8 cellular contexts compared by ENCODE assay signal in genomic region chr9:127158995-127159801, GRCh38. TPM values are rescaled to one million over a fixed set of nuclear protein-coding genes. Genes with fewer than 3 reads are reported as not detected.
A peak's percentile ranks its signal among the peaks of the same experiment; 100 is the strongest.
DNase-seq lines count a peak whose midpoint lies in the region; ATAC-seq and FAIRE-seq lines count a peak whose summit lies in the region.

No MANE protein-coding gene starts in this region.

- H3K56ac ChIP-seq in mesendoderm (ENCODE audit: low read length): no peak overlapping the region

- no peak overlapping the region for H3K18ac ChIP-seq in mesendoderm (ENCODE audit: low read length)

- WGBS in mesendoderm (ENCODE audit: extremely low coverage, insufficient coverage, low lambda C conversion rate): no CpG with 5 or more reads among the region's 7 CpGs

- no peaks in the 10 kb centered on the region for H3K79me1 ChIP-seq in mesendoderm (ENCODE audit: low read length)

- no peak overlapping the region for H3K23ac ChIP-seq in mesendoderm (ENCODE audit: low read length)

- H3K36me3 ChIP-seq in mesendoderm (ENCODE audit: control insufficient read depth, insufficient read depth, low read length): no peaks in the 10 kb centered on the region

- H3K4me2 ChIP-seq in mesendoderm (ENCODE audit: low read length): no peak overlapping the region

- no peaks in the 10 kb centered on the region for H3K27me3 ChIP-seq in mesendoderm (ENCODE audit: insufficient read depth, low read length, poor library complexity)

- H2BK15ac ChIP-seq in mesendoderm (replicated peaks; ENCODE audit: low read depth): no peak overlapping the region

- H3K4me1 ChIP-seq in mesendoderm (ENCODE audit: control insufficient read depth, low read depth, low read length): no peaks in the 10 kb centered on the region

- DNase-seq in AG08396 (ENCODE audit: low spot score) (peak; percentile 82), LoVo (ENCODE audit: low spot score) (peak; percentile 11), dedifferentiated amniotic fluid mesenchymal stem cell (ENCODE audit: extremely low spot score) (peak; percentile 28), mesendoderm (peak; percentile 77), NCI-H446 (lab: John Stamatoyannopoulos, UW) (no peak), activated T-cell treated with anti-CD3 and anti-CD28 coated beads for 4 hours (no peak), GM19239 (ENCODE audit: insufficient read length, low spot score) (no peak)

- no peak overlapping the region for H4K5ac ChIP-seq in mesendoderm (ENCODE audit: low read length)

- FAIRE-seq in GM19239 (lab: Jason Lieb, UNC): no peak

- no peak overlapping the region for H3K9ac ChIP-seq in mesendoderm (ENCODE audit: low read length)

- no peak overlapping the region for H2BK5ac ChIP-seq in mesendoderm (ENCODE audit: low read length)

- H3K27ac ChIP-seq in mesendoderm (ENCODE audit: low read depth, low read length): no peak overlapping the region

- no peak overlapping the region for H4K8ac ChIP-seq in mesendoderm (ENCODE audit: low read depth, low read length)

- H3K4me3 ChIP-seq in mesendoderm (ENCODE audit: low read length): no peak overlapping the region

- ATAC-seq in HG03354 (IDR thresholded peaks at IDR 0.05; ENCODE audit: poor library complexity, severe bottlenecking, unreplicated experiment): no peak

- H3K4ac ChIP-seq in mesendoderm (ENCODE audit: low read depth, low read length): no peak overlapping the region

- no peak overlapping the region for H2AK5ac ChIP-seq in mesendoderm (ENCODE audit: low read length)

- no peak overlapping the region for H2BK120ac ChIP-seq in mesendoderm (ENCODE audit: low read depth, low read length)

- H3K79me2 ChIP-seq in mesendoderm (ENCODE audit: control insufficient read depth, insufficient read depth, low read length): no peaks in the 10 kb centered on the region

RNA-seq across cellular contexts. Expression of gene ANGPTL2, which starts 36.8 kb away (rescaled TPM):
- polyA plus RNA-seq in mesendoderm (2013, experiment 1 of 2): 5.8 TPM
- 6.1 TPM for polyA plus RNA-seq in mesendoderm (2013, experiment 2 of 2)

Comparison
In these comparisons a context has a peak if more than half of its experiments do, and no peak if none do; other contexts are left out.
1. DNase-seq: peak in AG08396 (single experiment), LoVo (single experiment), dedifferentiated amniotic fluid mesenchymal stem cell (single experiment) and mesendoderm (single experiment); none in NCI-H446 (0 of 2), activated T-cell treated with anti-CD3 and anti-CD28 coated beads for 4 hours (single experiment) and GM19239 (single experiment).